9 cellular contexts compared by ENCODE assay signal in the genomic region with DNA sequence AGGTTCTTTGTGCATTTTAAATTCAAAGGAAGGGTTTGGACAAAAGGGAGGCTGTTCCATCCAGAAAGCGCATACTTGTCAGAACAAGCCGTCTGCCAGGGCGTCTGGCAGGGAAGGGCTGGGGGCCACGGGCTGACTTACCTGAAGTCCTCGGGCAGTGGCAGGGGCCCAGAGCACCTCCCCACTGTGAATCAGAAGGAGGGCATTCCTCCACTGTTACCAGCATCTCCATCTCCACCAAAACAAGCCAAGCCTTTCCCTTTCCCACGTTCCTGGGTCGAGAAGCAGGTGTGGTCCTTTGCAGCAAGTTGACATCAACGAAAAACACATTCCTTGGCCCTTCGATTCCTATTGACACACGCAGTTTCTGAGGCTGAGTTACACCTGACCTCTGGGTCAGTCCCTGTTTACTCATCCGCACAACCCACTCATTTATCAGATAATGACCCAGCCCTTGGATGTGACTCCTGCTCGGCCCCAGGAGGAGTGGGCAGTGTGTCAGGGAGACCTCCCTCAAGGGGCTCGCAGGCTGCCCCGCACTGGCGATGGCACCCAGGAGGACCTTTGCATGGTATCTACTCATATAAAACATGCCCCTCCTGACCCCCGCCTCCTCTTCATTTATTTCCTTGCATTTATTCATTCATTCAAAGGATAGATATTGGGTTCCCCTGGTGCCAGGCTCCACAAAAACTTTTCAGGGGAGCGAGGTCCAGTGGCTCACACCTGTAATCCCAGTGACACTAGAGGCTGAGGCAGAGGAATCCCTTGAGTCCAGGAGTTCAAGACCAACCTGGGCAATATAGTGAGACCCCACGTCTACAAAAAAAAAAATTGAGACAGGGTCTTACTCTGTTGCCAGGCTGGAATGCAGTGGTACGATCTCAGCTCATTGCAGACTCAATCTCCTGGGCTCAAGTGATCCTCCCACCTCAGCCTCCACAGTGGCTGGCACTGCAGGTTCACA.
DNase-seq lines count a peak whose midpoint lies in the region; ATAC-seq, FAIRE-seq and TF ChIP-seq lines count a peak whose summit lies in the region.
"Had no signal": no experiment of that assay in that cellular context is flagged by ENCODE, and none has a peak within 500 bp of the region (broad histone marks: within the 10 kb centered on the region; RNA-seq: fewer than 3 reads in every experiment).

No MANE protein-coding gene starts in this region.

- intact Hi-C loops in body of pancreas (cut with DNase I): no loop called here

- no peak overlapping the region for H3K4me3 ChIP-seq in body of pancreas
- H3K4me3 ChIP-seq in liver (ENCODE audit: low read depth in 1 of 3, low read length in 3 of 3): peak overlapping the region; percentile 47 to 95 (median 94)
- H3K4me3 ChIP-seq in tibial nerve: no peak overlapping the region

- peak overlapping the region; percentile 90 to 97 for H3K9ac ChIP-seq in liver (ENCODE audit: low read depth in 1 of 2, low read length in 2 of 2)

- peak; percentile 26 for DNase-seq in HTR-8/SVneo (ENCODE audit: insufficient read length, low spot score)
- DNase-seq in body of pancreas: peak in 2 of 4 donors; percentile 23 to 40
- DNase-seq in tibial nerve (ENCODE audit: low spot score in 2 of 2): no peak
- no peak for DNase-seq in NK-92 (lab: John Stamatoyannopoulos, UW; ENCODE audit: unreplicated experiment)
- DNase-seq in NCI-H128 (lab: John Stamatoyannopoulos, UW; ENCODE audit: unreplicated experiment): no peak
- DNase-seq: NCI-H1694 treated with DMSO at 0.1 percent for 48 hours had no signal

- no peaks in the 10 kb centered on the region for H3K9me3 ChIP-seq in body of pancreas
- no peaks in the 10 kb centered on the region for H3K9me3 ChIP-seq in liver (ENCODE audit: control insufficient read depth in 4 of 4, low read length in 3 of 4)
- H3K9me3 ChIP-seq in tibial nerve: no peaks in the 10 kb centered on the region

- TF ChIP-seq POLR2A in body of pancreas (IDR thresholded peaks at IDR 0.05) (no peak), tibial nerve (IDR thresholded peaks at IDR 0.05) (no peak)

- 52 to 57% methylated on average over 19 of the region's 19 CpGs for WGBS in body of pancreas, 2 donors
- 40% methylated on average over 19 of the region's 19 CpGs for WGBS in liver
- WGBS in tibial nerve, 2 donors: 71 to 77% methylated on average over 19 of the region's 19 CpGs

- H3K36me3 ChIP-seq in body of pancreas (replicated peaks in 1 of 2; ENCODE audit: insufficient read depth in 1 of 2, low read depth in 2 of 2) (no peaks in the 10 kb centered on the region), liver (ENCODE audit: control insufficient read depth in 4 of 4, insufficient read depth in 3 of 4, low read depth in 1 of 4, low read length in 3 of 4) (peaks cover 0 to 6% (median 2%) of the 10 kb centered on the region in 4 donors), tibial nerve (no peaks in the 10 kb centered on the region)

- TF ChIP-seq CTCF in body of pancreas (IDR thresholded peaks at IDR 0.05): no peak
- TF ChIP-seq CTCF in liver (IDR thresholded peaks at IDR 0.05; ENCODE audit: low read depth, low read length, missing input control): no peak
- TF ChIP-seq CTCF in tibial nerve (IDR thresholded peaks at IDR 0.05): no peak

- ATAC-seq in body of pancreas (no peak), GM21367 (IDR thresholded peaks at IDR 0.05; ENCODE audit: unreplicated experiment) (no peak)

- H3K27ac ChIP-seq in body of pancreas (peak overlapping the region; percentile 28 to 93 (median 72)), liver (ENCODE audit: low read depth in 1 of 2, low read length in 2 of 2) (peak overlapping the region; percentile 94 to 97), tibial nerve (peak overlapping the region in 3 of 4 donors; percentile 67 to 83 (median 80))

- TF ChIP-seq EP300 in tibial nerve (IDR thresholded peaks at IDR 0.05): no peak

- no peak for FAIRE-seq in HTR-8/SVneo (lab: Jason Lieb, UNC)
- FAIRE-seq: GM18507 had no signal

- H3K27me3 ChIP-seq in body of pancreas: no peaks in the 10 kb centered on the region
- no peaks in the 10 kb centered on the region for H3K27me3 ChIP-seq in liver (ENCODE audit: control insufficient read depth in 4 of 4, insufficient read depth in 4 of 4, low read length in 3 of 4)
- H3K27me3 ChIP-seq in tibial nerve: no peaks in the 10 kb centered on the region

- TF ChIP-seq RAD21 in liver (IDR thresholded peaks at IDR 0.05): peak in 1 of 2 donors; percentile 10

- H3K4me1 ChIP-seq in body of pancreas: peaks cover 60% of the 10 kb centered on the region
- H3K4me1 ChIP-seq in liver (ENCODE audit: control insufficient read depth in 4 of 4, insufficient read depth in 4 of 4, low read length in 3 of 4): peaks cover 0 to 27% (median 17%) of the 10 kb centered on the region in 4 donors
- H3K4me1 ChIP-seq in tibial nerve: peaks cover 0 to 40% (median 15%) of the 10 kb centered on the region in 4 donors

TF ChIP-seq in liver, 16 proteins besides CTCF, POLR2A, EP300 and RAD21:
- TF ChIP-seq TAF1 (conservative IDR thresholded peaks at IDR 0.05): no peak
- TF ChIP-seq JUND (IDR thresholded peaks at IDR 0.05): no peak
- peak; percentile 34 to 64 for TF ChIP-seq HNF4A (conservative IDR thresholded peaks at IDR 0.05)
- peak; percentile 77 to 83 for TF ChIP-seq RXRA (IDR thresholded peaks at IDR 0.05)
- peak; percentile 42 for TF ChIP-seq SP1 (IDR thresholded peaks at IDR 0.05)
- TF ChIP-seq EGR1 (IDR thresholded peaks at IDR 0.05; ENCODE audit: low read depth in 2 of 2): no peak
- TF ChIP-seq, protein P1, sequence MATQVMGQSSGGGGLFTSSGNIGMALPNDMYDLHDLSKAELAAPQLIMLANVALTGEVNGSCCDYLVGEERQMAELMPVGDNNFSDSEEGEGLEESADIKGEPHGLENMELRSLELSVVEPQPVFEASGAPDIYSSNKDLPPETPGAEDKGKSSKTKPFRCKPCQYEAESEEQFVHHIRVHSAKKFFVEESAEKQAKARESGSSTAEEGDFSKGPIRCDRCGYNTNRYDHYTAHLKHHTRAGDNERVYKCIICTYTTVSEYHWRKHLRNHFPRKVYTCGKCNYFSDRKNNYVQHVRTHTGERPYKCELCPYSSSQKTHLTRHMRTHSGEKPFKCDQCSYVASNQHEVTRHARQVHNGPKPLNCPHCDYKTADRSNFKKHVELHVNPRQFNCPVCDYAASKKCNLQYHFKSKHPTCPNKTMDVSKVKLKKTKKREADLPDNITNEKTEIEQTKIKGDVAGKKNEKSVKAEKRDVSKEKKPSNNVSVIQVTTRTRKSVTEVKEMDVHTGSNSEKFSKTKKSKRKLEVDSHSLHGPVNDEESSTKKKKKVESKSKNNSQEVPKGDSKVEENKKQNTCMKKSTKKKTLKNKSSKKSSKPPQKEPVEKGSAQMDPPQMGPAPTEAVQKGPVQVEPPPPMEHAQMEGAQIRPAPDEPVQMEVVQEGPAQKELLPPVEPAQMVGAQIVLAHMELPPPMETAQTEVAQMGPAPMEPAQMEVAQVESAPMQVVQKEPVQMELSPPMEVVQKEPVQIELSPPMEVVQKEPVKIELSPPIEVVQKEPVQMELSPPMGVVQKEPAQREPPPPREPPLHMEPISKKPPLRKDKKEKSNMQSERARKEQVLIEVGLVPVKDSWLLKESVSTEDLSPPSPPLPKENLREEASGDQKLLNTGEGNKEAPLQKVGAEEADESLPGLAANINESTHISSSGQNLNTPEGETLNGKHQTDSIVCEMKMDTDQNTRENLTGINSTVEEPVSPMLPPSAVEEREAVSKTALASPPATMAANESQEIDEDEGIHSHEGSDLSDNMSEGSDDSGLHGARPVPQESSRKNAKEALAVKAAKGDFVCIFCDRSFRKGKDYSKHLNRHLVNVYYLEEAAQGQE (IDR thresholded peaks at IDR 0.05): peak; percentile 71
- TF ChIP-seq FOXA1 (IDR thresholded peaks at IDR 0.05): peak; percentile 95
- TF ChIP-seq, protein P2, sequence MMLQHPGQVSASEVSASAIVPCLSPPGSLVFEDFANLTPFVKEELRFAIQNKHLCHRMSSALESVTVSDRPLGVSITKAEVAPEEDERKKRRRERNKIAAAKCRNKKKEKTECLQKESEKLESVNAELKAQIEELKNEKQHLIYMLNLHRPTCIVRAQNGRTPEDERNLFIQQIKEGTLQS (IDR thresholded peaks at IDR 0.05): no peak
- peak; percentile 60 for TF ChIP-seq NR2F2 (IDR thresholded peaks at IDR 0.05)
- TF ChIP-seq, protein P3, sequence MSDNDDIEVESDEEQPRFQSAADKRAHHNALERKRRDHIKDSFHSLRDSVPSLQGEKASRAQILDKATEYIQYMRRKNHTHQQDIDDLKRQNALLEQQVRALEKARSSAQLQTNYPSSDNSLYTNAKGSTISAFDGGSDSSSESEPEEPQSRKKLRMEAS (IDR thresholded peaks at IDR 0.05): no peak
- peak; percentile 95 for TF ChIP-seq FOXA2 (IDR thresholded peaks at IDR 0.05)
- TF ChIP-seq, protein P4, sequence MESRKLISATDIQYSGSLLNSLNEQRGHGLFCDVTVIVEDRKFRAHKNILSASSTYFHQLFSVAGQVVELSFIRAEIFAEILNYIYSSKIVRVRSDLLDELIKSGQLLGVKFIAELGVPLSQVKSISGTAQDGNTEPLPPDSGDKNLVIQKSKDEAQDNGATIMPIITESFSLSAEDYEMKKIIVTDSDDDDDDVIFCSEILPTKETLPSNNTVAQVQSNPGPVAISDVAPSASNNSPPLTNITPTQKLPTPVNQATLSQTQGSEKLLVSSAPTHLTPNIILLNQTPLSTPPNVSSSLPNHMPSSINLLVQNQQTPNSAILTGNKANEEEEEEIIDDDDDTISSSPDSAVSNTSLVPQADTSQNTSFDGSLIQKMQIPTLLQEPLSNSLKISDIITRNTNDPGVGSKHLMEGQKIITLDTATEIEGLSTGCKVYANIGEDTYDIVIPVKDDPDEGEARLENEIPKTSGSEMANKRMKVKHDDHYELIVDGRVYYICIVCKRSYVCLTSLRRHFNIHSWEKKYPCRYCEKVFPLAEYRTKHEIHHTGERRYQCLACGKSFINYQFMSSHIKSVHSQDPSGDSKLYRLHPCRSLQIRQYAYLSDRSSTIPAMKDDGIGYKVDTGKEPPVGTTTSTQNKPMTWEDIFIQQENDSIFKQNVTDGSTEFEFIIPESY (IDR thresholded peaks at IDR 0.05): no peak
- no peak for TF ChIP-seq GABPA (IDR thresholded peaks at IDR 0.05 in 1 of 2, conservative IDR thresholded peaks at IDR 0.05 in 1 of 2)
- TF ChIP-seq HNF4G (IDR thresholded peaks at IDR 0.05): peak; percentile 39
- peak; percentile 32 for TF ChIP-seq YY1 (IDR thresholded peaks at IDR 0.05)

Comparison
In these comparisons a context has a peak if more than half of its experiments do, and no peak if none do; other contexts are left out.
1. H3K4me3 ChIP-seq: peak in liver (3 of 3); none in body of pancreas (0 of 2) and tibial nerve (0 of 4).
2. Peak in every context shown above with its lines, with median percentiles within 50 percentile points of each other: H3K27ac ChIP-seq.